Comparison of ENCODE assay signal across 10 cellular contexts in genomic region chr10:23065549-23065948, GRCh38. TPM values are rescaled to one million over a fixed set of nuclear protein-coding genes. Genes with fewer than 3 reads are reported as not detected.
DNase-seq lines count a peak whose midpoint lies in the region; ATAC-seq and TF ChIP-seq lines count a peak whose summit lies in the region.
"Had no signal": no experiment of that assay in that cellular context is flagged by ENCODE, and none has a peak within 500 bp of the region (broad histone marks: within the 10 kb centered on the region; RNA-seq: fewer than 3 reads in every experiment).

No MANE protein-coding gene starts in this region.

- no peak overlapping the region for H3K4me3 ChIP-seq in fibroblast of villous mesenchyme (ENCODE audit: low read depth, low read length)

- ATAC-seq in GM19452 (IDR thresholded peaks at IDR 0.05; ENCODE audit: unreplicated experiment) (no peak), GM18505 (IDR thresholded peaks at IDR 0.05; ENCODE audit: unreplicated experiment) (no peak)
- ATAC-seq: stimulated activated naive CD8-positive, alpha-beta T cell treated with anti-CD3 and anti-CD28 coated beads, Interleukin-15, amount 100 ng/mL, for 72 hours had no signal

- no peak for TF ChIP-seq CTCF in fibroblast of villous mesenchyme (IDR thresholded peaks at IDR 0.05; ENCODE audit: insufficient read depth, low read depth, low read length)

- TF ChIP-seq POLR2A in GM18505 (IDR thresholded peaks at IDR 0.05; ENCODE audit: borderline replicate concordance, extremely low read depth, insufficient read depth, insufficient read length), result no peak

- in situ Hi-C loops in SK-MEL-5 (cut with HindIII; ENCODE audit: low pct_unique_long_range_greater_than_20kb, low sequenced_read_pairs), result no loop called here

- DNase-seq in Ammon's horn (ENCODE audit: low spot score) (peak; percentile 96), SK-MEL-5 (ENCODE audit: low read depth, low spot score) (peak; percentile 40), fibroblast of villous mesenchyme (ENCODE audit: low read depth) (peak; percentile 64), non-pigmented ciliary epithelial cell (ENCODE audit: low read depth) (peak; percentile 17), NCI-H345 (lab: John Stamatoyannopoulos, UW) (no peak), NCI-H1092 treated with DMSO at 0.1 percent for 48 hours (lab: John Stamatoyannopoulos, UW) (no peak)
- DNase-seq: activated CD4-positive, alpha-beta T cell treated with anti-CD3 and anti-CD28 coated beads, Interleukin-2, amount 10 ng/mL, durations not matched to agents 7 days and 5 days; stimulated activated naive CD8-positive, alpha-beta T cell treated with anti-CD3 and anti-CD28 coated beads, Interleukin-15, amount 100 ng/mL, for 72 hours had no signal

RNA-seq across cellular contexts. Expression of gene MSRB2, which starts 29.8 kb away (rescaled TPM):
- 26.5 and 27.5 TPM in 2 replicates for total RNA-seq in SK-MEL-5 (2014; rRNA removed; shearing (Covaris generic))
- polyA plus RNA-seq in SK-MEL-5 (2015; cell fraction: cytosol; rRNA removed), result 19.3 and 22.6 TPM in 2 replicates
- polyA plus RNA-seq in SK-MEL-5 (2015; cell fraction: nucleus; rRNA removed), result 0.38 and 5.4 TPM in 2 replicates
- 11.9 and 15.1 TPM in 2 replicates for total RNA-seq in fibroblast of villous mesenchyme

Comparison
In these comparisons a context has a peak if more than half of its experiments do, and no peak if none do; other contexts are left out.
1. DNase-seq: peak in Ammon's horn (single experiment), SK-MEL-5 (single experiment), fibroblast of villous mesenchyme (single experiment) and non-pigmented ciliary epithelial cell (single experiment); none in NCI-H345 (single experiment) and NCI-H1092 treated with DMSO at 0.1 percent for 48 hours (single experiment).